1 cellular context compared by ENCODE assay signal in the genomic region with DNA sequence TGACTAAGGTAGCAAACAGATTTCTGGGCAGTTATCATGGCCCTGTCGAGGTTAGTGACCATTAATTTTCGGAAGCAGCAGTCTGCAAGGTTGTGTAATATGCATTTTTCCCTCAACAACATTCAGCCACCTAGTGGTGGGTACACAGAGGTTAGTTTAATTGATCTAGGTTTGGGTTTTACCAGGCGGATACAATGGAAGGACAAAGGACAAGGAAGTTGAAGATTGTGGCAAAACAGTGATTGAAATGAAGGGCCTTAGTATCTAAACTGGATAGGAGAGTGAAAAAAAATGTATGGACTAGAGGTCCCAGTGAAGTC.
A peak's percentile ranks its signal among the peaks of the same experiment; 100 is the strongest.
TF ChIP-seq lines count a peak whose summit lies in the region.

No MANE protein-coding gene starts in this region.

TF ChIP-seq in HepG2, 621 proteins besides CTCF, POLR2A, EP300 and RAD21 (continued from another document and continues in another):
- no peak for TF ChIP-seq NCOR1 (IDR thresholded peaks at IDR 0.05; ENCODE audit: borderline replicate concordance, low read length)
- TF ChIP-seq MAF1 (CRISPR knock-in tag; IDR thresholded peaks at IDR 0.05; ENCODE audit: borderline replicate concordance) = no peak
- TF ChIP-seq SMAD3 (CRISPR knock-in tag; IDR thresholded peaks at IDR 0.05) = 0 out of 2 replicates have a peak, but pooled peaks have one; percentile 28
- TF ChIP-seq PTBP1 (IDR thresholded peaks at IDR 0.05; ENCODE audit: low read depth, low read length, poor library complexity, severe bottlenecking) = no peak
- TF ChIP-seq, protein P1, sequence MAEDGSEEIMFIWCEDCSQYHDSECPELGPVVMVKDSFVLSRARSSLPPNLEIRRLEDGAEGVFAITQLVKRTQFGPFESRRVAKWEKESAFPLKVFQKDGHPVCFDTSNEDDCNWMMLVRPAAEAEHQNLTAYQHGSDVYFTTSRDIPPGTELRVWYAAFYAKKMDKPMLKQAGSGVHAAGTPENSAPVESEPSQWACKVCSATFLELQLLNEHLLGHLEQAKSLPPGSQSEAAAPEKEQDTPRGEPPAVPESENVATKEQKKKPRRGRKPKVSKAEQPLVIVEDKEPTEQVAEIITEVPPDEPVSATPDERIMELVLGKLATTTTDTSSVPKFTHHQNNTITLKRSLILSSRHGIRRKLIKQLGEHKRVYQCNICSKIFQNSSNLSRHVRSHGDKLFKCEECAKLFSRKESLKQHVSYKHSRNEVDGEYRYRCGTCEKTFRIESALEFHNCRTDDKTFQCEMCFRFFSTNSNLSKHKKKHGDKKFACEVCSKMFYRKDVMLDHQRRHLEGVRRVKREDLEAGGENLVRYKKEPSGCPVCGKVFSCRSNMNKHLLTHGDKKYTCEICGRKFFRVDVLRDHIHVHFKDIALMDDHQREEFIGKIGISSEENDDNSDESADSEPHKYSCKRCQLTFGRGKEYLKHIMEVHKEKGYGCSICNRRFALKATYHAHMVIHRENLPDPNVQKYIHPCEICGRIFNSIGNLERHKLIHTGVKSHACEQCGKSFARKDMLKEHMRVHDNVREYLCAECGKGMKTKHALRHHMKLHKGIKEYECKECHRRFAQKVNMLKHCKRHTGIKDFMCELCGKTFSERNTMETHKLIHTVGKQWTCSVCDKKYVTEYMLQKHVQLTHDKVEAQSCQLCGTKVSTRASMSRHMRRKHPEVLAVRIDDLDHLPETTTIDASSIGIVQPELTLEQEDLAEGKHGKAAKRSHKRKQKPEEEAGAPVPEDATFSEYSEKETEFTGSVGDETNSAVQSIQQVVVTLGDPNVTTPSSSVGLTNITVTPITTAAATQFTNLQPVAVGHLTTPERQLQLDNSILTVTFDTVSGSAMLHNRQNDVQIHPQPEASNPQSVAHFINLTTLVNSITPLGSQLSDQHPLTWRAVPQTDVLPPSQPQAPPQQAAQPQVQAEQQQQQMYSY (CRISPR knock-in tag; IDR thresholded peaks at IDR 0.05) = no peak
- no peak for TF ChIP-seq POLR2AphosphoS5 (IDR thresholded peaks at IDR 0.05; ENCODE audit: low read depth, low read length)
- peak; percentile 79 for TF ChIP-seq GATAD2A (CRISPR knock-in tag; IDR thresholded peaks at IDR 0.05)
- TF ChIP-seq, protein P2, sequence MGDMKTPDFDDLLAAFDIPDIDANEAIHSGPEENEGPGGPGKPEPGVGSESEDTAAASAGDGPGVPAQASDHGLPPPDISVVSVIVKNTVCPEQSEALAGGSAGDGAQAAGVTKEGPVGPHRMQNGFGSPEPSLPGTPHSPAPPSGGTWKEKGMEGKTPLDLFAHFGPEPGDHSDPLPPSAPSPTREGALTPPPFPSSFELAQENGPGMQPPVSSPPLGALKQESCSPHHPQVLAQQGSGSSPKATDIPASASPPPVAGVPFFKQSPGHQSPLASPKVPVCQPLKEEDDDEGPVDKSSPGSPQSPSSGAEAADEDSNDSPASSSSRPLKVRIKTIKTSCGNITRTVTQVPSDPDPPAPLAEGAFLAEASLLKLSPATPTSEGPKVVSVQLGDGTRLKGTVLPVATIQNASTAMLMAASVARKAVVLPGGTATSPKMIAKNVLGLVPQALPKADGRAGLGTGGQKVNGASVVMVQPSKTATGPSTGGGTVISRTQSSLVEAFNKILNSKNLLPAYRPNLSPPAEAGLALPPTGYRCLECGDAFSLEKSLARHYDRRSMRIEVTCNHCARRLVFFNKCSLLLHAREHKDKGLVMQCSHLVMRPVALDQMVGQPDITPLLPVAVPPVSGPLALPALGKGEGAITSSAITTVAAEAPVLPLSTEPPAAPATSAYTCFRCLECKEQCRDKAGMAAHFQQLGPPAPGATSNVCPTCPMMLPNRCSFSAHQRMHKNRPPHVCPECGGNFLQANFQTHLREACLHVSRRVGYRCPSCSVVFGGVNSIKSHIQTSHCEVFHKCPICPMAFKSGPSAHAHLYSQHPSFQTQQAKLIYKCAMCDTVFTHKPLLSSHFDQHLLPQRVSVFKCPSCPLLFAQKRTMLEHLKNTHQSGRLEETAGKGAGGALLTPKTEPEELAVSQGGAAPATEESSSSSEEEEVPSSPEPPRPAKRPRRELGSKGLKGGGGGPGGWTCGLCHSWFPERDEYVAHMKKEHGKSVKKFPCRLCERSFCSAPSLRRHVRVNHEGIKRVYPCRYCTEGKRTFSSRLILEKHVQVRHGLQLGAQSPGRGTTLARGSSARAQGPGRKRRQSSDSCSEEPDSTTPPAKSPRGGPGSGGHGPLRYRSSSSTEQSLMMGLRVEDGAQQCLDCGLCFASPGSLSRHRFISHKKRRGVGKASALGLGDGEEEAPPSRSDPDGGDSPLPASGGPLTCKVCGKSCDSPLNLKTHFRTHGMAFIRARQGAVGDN (CRISPR knock-in tag; IDR thresholded peaks at IDR 0.05) = no peak
- no peak for TF ChIP-seq MIER2 (CRISPR knock-in tag; IDR thresholded peaks at IDR 0.05)
- no peak for TF ChIP-seq NR2F1 (CRISPR knock-in tag; IDR thresholded peaks at IDR 0.05)
- TF ChIP-seq FOXK2 (IDR thresholded peaks at IDR 0.05) = no peak
- TF ChIP-seq, protein P3, sequence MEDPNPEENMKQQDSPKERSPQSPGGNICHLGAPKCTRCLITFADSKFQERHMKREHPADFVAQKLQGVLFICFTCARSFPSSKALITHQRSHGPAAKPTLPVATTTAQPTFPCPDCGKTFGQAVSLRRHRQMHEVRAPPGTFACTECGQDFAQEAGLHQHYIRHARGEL (CRISPR knock-in tag; IDR thresholded peaks at IDR 0.05) = no peak
- peak; percentile 58 for TF ChIP-seq RARA (CRISPR knock-in tag; IDR thresholded peaks at IDR 0.05)
- no peak for TF ChIP-seq TARDBP (CRISPR knock-in tag; IDR thresholded peaks at IDR 0.05)
- peak; percentile 39; the same call in 1 of the 2 replicates for TF ChIP-seq HNF4A (CRISPR knock-in tag; IDR thresholded peaks at IDR 0.05)
- peak; percentile 87 for TF ChIP-seq RBAK (CRISPR knock-in tag; IDR thresholded peaks at IDR 0.05)
- TF ChIP-seq, protein P4, sequence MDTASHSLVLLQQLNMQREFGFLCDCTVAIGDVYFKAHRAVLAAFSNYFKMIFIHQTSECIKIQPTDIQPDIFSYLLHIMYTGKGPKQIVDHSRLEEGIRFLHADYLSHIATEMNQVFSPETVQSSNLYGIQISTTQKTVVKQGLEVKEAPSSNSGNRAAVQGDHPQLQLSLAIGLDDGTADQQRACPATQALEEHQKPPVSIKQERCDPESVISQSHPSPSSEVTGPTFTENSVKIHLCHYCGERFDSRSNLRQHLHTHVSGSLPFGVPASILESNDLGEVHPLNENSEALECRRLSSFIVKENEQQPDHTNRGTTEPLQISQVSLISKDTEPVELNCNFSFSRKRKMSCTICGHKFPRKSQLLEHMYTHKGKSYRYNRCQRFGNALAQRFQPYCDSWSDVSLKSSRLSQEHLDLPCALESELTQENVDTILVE (CRISPR knock-in tag; IDR thresholded peaks at IDR 0.05) = no peak
- no peak for TF ChIP-seq NFRKB (IDR thresholded peaks at IDR 0.05)
- TF ChIP-seq ZNF253 (CRISPR knock-in tag; IDR thresholded peaks at IDR 0.05; ENCODE audit: borderline replicate concordance) = no peak
- TF ChIP-seq, protein P5, sequence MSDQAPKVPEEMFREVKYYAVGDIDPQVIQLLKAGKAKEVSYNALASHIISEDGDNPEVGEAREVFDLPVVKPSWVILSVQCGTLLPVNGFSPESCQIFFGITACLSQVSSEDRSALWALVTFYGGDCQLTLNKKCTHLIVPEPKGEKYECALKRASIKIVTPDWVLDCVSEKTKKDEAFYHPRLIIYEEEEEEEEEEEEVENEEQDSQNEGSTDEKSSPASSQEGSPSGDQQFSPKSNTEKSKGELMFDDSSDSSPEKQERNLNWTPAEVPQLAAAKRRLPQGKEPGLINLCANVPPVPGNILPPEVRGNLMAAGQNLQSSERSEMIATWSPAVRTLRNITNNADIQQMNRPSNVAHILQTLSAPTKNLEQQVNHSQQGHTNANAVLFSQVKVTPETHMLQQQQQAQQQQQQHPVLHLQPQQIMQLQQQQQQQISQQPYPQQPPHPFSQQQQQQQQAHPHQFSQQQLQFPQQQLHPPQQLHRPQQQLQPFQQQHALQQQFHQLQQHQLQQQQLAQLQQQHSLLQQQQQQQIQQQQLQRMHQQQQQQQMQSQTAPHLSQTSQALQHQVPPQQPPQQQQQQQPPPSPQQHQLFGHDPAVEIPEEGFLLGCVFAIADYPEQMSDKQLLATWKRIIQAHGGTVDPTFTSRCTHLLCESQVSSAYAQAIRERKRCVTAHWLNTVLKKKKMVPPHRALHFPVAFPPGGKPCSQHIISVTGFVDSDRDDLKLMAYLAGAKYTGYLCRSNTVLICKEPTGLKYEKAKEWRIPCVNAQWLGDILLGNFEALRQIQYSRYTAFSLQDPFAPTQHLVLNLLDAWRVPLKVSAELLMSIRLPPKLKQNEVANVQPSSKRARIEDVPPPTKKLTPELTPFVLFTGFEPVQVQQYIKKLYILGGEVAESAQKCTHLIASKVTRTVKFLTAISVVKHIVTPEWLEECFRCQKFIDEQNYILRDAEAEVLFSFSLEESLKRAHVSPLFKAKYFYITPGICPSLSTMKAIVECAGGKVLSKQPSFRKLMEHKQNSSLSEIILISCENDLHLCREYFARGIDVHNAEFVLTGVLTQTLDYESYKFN (CRISPR knock-in tag; conservative IDR thresholded peaks at IDR 0.05) = 0 out of 2 replicates have a peak, but pooled peaks have one; percentile 19
- TF ChIP-seq ZFP90 (CRISPR knock-in tag; IDR thresholded peaks at IDR 0.05; ENCODE audit: borderline replicate concordance) = no peak
- TF ChIP-seq ZNF282 (IDR thresholded peaks at IDR 0.05; ENCODE audit: partially characterized antibody) = no peak
- TF ChIP-seq TSC22D2 (CRISPR knock-in tag; IDR thresholded peaks at IDR 0.05; ENCODE audit: borderline replicate concordance) = no peak
- no peak for TF ChIP-seq JUN (CRISPR knock-in tag; IDR thresholded peaks at IDR 0.05)
- TF ChIP-seq ZSCAN22 (CRISPR knock-in tag; IDR thresholded peaks at IDR 0.05) = no peak
- 0 out of 2 replicates have a peak, but pooled peaks have one; percentile 48 for TF ChIP-seq ZNF331 (CRISPR knock-in tag; IDR thresholded peaks at IDR 0.05)
- no peak for TF ChIP-seq ZNF441 (CRISPR knock-in tag; IDR thresholded peaks at IDR 0.05; ENCODE audit: borderline replicate concordance)
- no peak for TF ChIP-seq ZNF207 (IDR thresholded peaks at IDR 0.05; ENCODE audit: borderline replicate concordance)
- TF ChIP-seq, protein P6, sequence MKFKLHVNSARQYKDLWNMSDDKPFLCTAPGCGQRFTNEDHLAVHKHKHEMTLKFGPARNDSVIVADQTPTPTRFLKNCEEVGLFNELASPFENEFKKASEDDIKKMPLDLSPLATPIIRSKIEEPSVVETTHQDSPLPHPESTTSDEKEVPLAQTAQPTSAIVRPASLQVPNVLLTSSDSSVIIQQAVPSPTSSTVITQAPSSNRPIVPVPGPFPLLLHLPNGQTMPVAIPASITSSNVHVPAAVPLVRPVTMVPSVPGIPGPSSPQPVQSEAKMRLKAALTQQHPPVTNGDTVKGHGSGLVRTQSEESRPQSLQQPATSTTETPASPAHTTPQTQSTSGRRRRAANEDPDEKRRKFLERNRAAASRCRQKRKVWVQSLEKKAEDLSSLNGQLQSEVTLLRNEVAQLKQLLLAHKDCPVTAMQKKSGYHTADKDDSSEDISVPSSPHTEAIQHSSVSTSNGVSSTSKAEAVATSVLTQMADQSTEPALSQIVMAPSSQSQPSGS (CRISPR knock-in tag; IDR thresholded peaks at IDR 0.05) = no peak; the same call in 1 of the 2 replicates
- TF ChIP-seq, protein P7, sequence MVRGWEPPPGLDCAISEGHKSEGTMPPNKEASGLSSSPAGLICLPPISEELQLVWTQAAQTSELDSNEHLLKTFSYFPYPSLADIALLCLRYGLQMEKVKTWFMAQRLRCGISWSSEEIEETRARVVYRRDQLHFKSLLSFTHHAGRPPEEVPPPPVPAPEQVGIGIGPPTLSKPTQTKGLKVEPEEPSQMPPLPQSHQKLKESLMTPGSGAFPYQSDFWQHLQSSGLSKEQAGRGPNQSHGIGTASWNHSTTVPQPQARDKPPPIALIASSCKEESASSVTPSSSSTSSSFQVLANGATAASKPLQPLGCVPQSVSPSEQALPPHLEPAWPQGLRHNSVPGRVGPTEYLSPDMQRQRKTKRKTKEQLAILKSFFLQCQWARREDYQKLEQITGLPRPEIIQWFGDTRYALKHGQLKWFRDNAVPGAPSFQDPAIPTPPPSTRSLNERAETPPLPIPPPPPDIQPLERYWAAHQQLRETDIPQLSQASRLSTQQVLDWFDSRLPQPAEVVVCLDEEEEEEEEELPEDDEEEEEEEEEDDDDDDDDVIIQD (CRISPR knock-in tag; IDR thresholded peaks at IDR 0.05; ENCODE audit: low read depth) = peak; percentile 73; the same call in 1 of the 2 replicates
- no peak for TF ChIP-seq ZNF605 (CRISPR knock-in tag; IDR thresholded peaks at IDR 0.05)
- TF ChIP-seq STAG1 (CRISPR knock-in tag; IDR thresholded peaks at IDR 0.05) = peak; percentile 51
- TF ChIP-seq, protein P8, sequence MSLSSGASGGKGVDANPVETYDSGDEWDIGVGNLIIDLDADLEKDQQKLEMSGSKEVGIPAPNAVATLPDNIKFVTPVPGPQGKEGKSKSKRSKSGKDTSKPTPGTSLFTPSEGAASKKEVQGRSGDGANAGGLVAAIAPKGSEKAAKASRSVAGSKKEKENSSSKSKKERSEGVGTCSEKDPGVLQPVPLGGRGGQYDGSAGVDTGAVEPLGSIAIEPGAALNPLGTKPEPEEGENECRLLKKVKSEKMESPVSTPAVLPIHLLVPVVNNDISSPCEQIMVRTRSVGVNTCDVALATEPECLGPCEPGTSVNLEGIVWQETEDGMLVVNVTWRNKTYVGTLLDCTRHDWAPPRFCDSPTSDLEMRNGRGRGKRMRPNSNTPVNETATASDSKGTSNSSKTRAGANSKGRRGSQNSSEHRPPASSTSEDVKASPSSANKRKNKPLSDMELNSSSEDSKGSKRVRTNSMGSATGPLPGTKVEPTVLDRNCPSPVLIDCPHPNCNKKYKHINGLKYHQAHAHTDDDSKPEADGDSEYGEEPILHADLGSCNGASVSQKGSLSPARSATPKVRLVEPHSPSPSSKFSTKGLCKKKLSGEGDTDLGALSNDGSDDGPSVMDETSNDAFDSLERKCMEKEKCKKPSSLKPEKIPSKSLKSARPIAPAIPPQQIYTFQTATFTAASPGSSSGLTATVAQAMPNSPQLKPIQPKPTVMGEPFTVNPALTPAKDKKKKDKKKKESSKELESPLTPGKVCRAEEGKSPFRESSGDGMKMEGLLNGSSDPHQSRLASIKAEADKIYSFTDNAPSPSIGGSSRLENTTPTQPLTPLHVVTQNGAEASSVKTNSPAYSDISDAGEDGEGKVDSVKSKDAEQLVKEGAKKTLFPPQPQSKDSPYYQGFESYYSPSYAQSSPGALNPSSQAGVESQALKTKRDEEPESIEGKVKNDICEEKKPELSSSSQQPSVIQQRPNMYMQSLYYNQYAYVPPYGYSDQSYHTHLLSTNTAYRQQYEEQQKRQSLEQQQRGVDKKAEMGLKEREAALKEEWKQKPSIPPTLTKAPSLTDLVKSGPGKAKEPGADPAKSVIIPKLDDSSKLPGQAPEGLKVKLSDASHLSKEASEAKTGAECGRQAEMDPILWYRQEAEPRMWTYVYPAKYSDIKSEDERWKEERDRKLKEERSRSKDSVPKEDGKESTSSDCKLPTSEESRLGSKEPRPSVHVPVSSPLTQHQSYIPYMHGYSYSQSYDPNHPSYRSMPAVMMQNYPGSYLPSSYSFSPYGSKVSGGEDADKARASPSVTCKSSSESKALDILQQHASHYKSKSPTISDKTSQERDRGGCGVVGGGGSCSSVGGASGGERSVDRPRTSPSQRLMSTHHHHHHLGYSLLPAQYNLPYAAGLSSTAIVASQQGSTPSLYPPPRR (CRISPR knock-in tag; IDR thresholded peaks at IDR 0.05; ENCODE audit: borderline replicate concordance) = no peak
- TF ChIP-seq ZNF34 (CRISPR knock-in tag; IDR thresholded peaks at IDR 0.05; ENCODE audit: borderline replicate concordance) = no peak
- TF ChIP-seq ZNF446 (CRISPR knock-in tag; IDR thresholded peaks at IDR 0.05) = no peak
- TF ChIP-seq PITX1 (CRISPR knock-in tag; IDR thresholded peaks at IDR 0.05) = no peak
- TF ChIP-seq ZNF136 (CRISPR knock-in tag; IDR thresholded peaks at IDR 0.05; ENCODE audit: low read depth) = no peak
- TF ChIP-seq CREB1 (IDR thresholded peaks at IDR 0.05) = no peak
- peak; percentile 51 for TF ChIP-seq CREB1 (CRISPR knock-in tag; IDR thresholded peaks at IDR 0.05)
- TF ChIP-seq ZNF589 (CRISPR knock-in tag; conservative IDR thresholded peaks at IDR 0.05) = no peak
- TF ChIP-seq ZNF256 (CRISPR knock-in tag; conservative IDR thresholded peaks at IDR 0.05) = no peak
